In the genomic region with DNA sequence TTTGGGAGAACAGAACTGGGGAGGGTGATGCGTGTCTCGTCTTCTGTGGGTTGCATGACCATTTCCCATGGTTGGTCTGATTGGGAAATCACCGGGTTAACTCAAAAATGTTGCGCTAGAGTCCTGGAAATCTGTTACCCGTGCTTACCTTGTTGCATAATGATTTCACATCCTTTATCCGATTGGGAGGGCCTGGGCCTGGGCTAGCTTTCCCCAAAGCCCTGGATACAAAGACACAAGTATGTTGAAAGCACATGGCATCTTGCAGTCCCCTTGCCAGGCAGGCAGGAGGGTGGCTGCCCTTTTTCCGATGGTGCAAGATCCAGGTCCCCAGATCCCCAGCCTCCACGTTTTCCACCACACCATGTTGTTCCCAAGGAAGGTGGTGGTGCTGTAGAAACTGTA, we compare ENCODE assay signal across 14 cellular contexts. TPM values are rescaled to one million over a fixed set of nuclear protein-coding genes. Genes with fewer than 3 reads are reported as not detected.
DNase-seq lines count a peak whose midpoint lies in the region; ATAC-seq and TF ChIP-seq lines count a peak whose summit lies in the region.
"Had no signal": no experiment of that assay in that cellular context is flagged by ENCODE, and none has a peak within 500 bp of the region (broad histone marks: within the 10 kb centered on the region; RNA-seq: fewer than 3 reads in every experiment).

No MANE protein-coding gene starts in this region.

- peak overlapping the region; percentile 56 for H3K4me3 Mint-ChIP-seq in activated CD4-positive, alpha-beta T cell treated with anti-CD3 and anti-CD28 coated beads, Interleukin-2, amount 10 ng/mL, durations not matched to agents 24 days and 14 days
- H3K4me3 Mint-ChIP-seq in T-cell: peak overlapping the region; percentile 6 to 84 (median 79)
- H3K4me3 Mint-ChIP-seq: GM23338 had no signal

- H3K27ac ChIP-seq in right atrium auricular region: no peak overlapping the region
- H3K27ac ChIP-seq in stomach: peak overlapping the region in 4 of 5 donors; percentile 47 to 83 (median 55)
- H3K27ac ChIP-seq: SK-N-MC, vagina had no signal

- no peak for DNase-seq in activated CD4-positive, alpha-beta T cell treated with anti-CD3 and anti-CD28 coated beads, Interleukin-2, amount 10 ng/mL, durations not matched to agents 24 days and 14 days
- DNase-seq in activated CD4-positive, alpha-beta T cell treated with anti-CD3 and anti-CD28 coated beads, Interleukin-2, amount 50 U/mL, for 1 hour: no peak
- DNase-seq in T-cell: no peak
- peak; percentile 67 for DNase-seq in right atrium auricular region (ENCODE audit: low spot score)
- no peak for DNase-seq in stomach
- DNase-seq in GM19238 (ENCODE audit: insufficient read length, low spot score): no peak
- DNase-seq in mesenteric fat pad (ENCODE audit: low spot score): no peak
- no peak for DNase-seq in GDM1 (lab: John Stamatoyannopoulos, UW)
- DNase-seq: islet precursor cell, NCI-H2107 had no signal

- H3K27me3 ChIP-seq in right atrium auricular region (peaks cover 0 to 3% of the 10 kb centered on the region in 2 donors), stomach (peaks cover 16 to 58% (median 33%) of the 10 kb centered on the region in 3 donors)
- H3K27me3 ChIP-seq: vagina had no signal

- ATAC-seq in T-cell (replicated peaks in 1 of 4): no peak
- ATAC-seq: GM23338 had no signal

- peaks cover 50% of the 10 kb centered on the region for H3K4me1 Mint-ChIP-seq in activated CD4-positive, alpha-beta T cell treated with anti-CD3 and anti-CD28 coated beads, Interleukin-2, amount 10 ng/mL, durations not matched to agents 24 days and 14 days
- H3K4me1 Mint-ChIP-seq in T-cell: peaks cover 46 to 50% (median 48%) of the 10 kb centered on the region in 3 donors
- H3K4me1 Mint-ChIP-seq: GM23338 had no signal

- no peak for TF ChIP-seq EP300 in stomach (IDR thresholded peaks at IDR 0.05)

- peak overlapping the region; percentile 90 for H3K27ac Mint-ChIP-seq in activated CD4-positive, alpha-beta T cell treated with anti-CD3 and anti-CD28 coated beads, Interleukin-2, amount 10 ng/mL, durations not matched to agents 24 days and 14 days
- peak overlapping the region; percentile 79 to 81 for H3K27ac Mint-ChIP-seq in T-cell
- H3K27ac Mint-ChIP-seq: GM23338 had no signal

- no peaks in the 10 kb centered on the region for H3K9me3 ChIP-seq in right atrium auricular region
- no peaks in the 10 kb centered on the region for H3K9me3 ChIP-seq in stomach
- H3K9me3 ChIP-seq: vagina had no signal

- no peak for TF ChIP-seq POLR2A in stomach (IDR thresholded peaks at IDR 0.05)

- H3K9me3 Mint-ChIP-seq in activated CD4-positive, alpha-beta T cell treated with anti-CD3 and anti-CD28 coated beads, Interleukin-2, amount 10 ng/mL, durations not matched to agents 24 days and 14 days: peaks cover 3% of the 10 kb centered on the region
- no peaks in the 10 kb centered on the region for H3K9me3 Mint-ChIP-seq in T-cell
- H3K9me3 Mint-ChIP-seq: activated T-cell treated with anti-CD3 and anti-CD28 coated beads, Interleukin-2, amount 50 U/mL, for 4 hours; GM23338 had no signal

- CTCF ChIA-PET in T-cell (lab: Charles Lee): no interaction called here

- H3K27me3 Mint-ChIP-seq in activated CD4-positive, alpha-beta T cell treated with anti-CD3 and anti-CD28 coated beads, Interleukin-2, amount 10 ng/mL, durations not matched to agents 24 days and 14 days: peaks cover 7% of the 10 kb centered on the region
- peaks cover 0 to 15% of the 10 kb centered on the region in 2 donors for H3K27me3 Mint-ChIP-seq in T-cell

- 65 to 78% (median 72%) methylated on average over 8 of the region's 8 CpGs for WGBS in stomach, 5 donors

- H3K4me3 ChIP-seq in right atrium auricular region (peak overlapping the region in 1 of 2 donors; percentile 11), stomach (peak overlapping the region in 3 of 4 donors; percentile 5 to 32 (median 21))
- H3K4me3 ChIP-seq: GM23338, SK-N-MC, vagina had no signal

- peaks cover 31% of the 10 kb centered on the region for H3K36me3 Mint-ChIP-seq in activated CD4-positive, alpha-beta T cell treated with anti-CD3 and anti-CD28 coated beads, Interleukin-2, amount 10 ng/mL, durations not matched to agents 24 days and 14 days (ENCODE audit: low read depth)
- H3K36me3 Mint-ChIP-seq in T-cell: no peaks in the 10 kb centered on the region

- H3K36me3 ChIP-seq in right atrium auricular region (no peaks in the 10 kb centered on the region), stomach (peaks cover 0 to 6% (median 0%) of the 10 kb centered on the region in 4 donors)
- H3K36me3 ChIP-seq: vagina had no signal

- TF ChIP-seq CTCF in right atrium auricular region (IDR thresholded peaks at IDR 0.05): no peak
- no peak for TF ChIP-seq CTCF in stomach (IDR thresholded peaks at IDR 0.05)

- intact Hi-C loops in activated CD4-positive, alpha-beta T cell treated with anti-CD3 and anti-CD28 coated beads, Interleukin-2, amount 10 ng/mL, durations not matched to agents 24 days and 14 days (cut with micrococcal nuclease): no loop called here
- intact Hi-C loops in stomach (cut with DNase I; ENCODE audit: low total_unique reads): loop anchor here (10.0 kb wide), 1 partner anchor 121 kb away; no protein-coding TSS in a partner anchor

- POLR2A ChIA-PET in T-cell (lab: Charles Lee): no interaction called here

- peaks cover 0 to 7% of the 10 kb centered on the region in 2 donors for H3K4me1 ChIP-seq in right atrium auricular region
- peaks cover 0 to 42% (median 11%) of the 10 kb centered on the region in 4 donors for H3K4me1 ChIP-seq in stomach

RNA-seq across cellular contexts. Expression of a gene that starts 0.6 kb away (rescaled TPM):
- total RNA-seq in activated CD4-positive, alpha-beta T cell treated with anti-CD3 and anti-CD28 coated beads, Interleukin-2, amount 10 ng/mL, durations not matched to agents 24 days and 14 days: 9.1 and 9.8 TPM in 2 replicates
- total RNA-seq in T-cell: 1 to 10 TPM; 1.2 to 8.6 (median 3.6) TPM
- total RNA-seq in right atrium auricular region: under 1 TPM; 0.75 to 0.89 TPM
- 10 to 100 TPM in 1 of 5 donors, 1 to 10 TPM in 4; 1.3 to 10.3 (median 3.5) TPM for total RNA-seq in stomach
- polyA plus RNA-seq in stomach: 1 to 10 TPM; 1.9 to 2.7 (median 1.9) TPM
- total RNA-seq in mesenteric fat pad: 12.0 TPM

RNA-seq across cellular contexts. Expression of a gene that starts 14.8 kb away (rescaled TPM):
- 15.1 and 18.5 TPM in 2 replicates for total RNA-seq in activated CD4-positive, alpha-beta T cell treated with anti-CD3 and anti-CD28 coated beads, Interleukin-2, amount 10 ng/mL, durations not matched to agents 24 days and 14 days
- 10 to 100 TPM; 58.8 to 72.1 (median 60.8) TPM for total RNA-seq in T-cell
- 10 to 100 TPM; 21.4 to 23.2 TPM for total RNA-seq in right atrium auricular region
- total RNA-seq in stomach: 100 to 1,000 TPM in 1 of 5 donors, 10 to 100 TPM in 4; 21.1 to 118 (median 32.2) TPM
- 10 to 100 TPM; 30.2 to 43.1 (median 39.0) TPM for polyA plus RNA-seq in stomach
- total RNA-seq in mesenteric fat pad: 17.4 TPM

RNA-seq across cellular contexts. Expression of a gene that starts 54.1 kb away (rescaled TPM):
- 157 and 162 TPM in 2 replicates for total RNA-seq in activated CD4-positive, alpha-beta T cell treated with anti-CD3 and anti-CD28 coated beads, Interleukin-2, amount 10 ng/mL, durations not matched to agents 24 days and 14 days
- 100 to 1,000 TPM; 125 to 200 (median 162) TPM for total RNA-seq in T-cell
- total RNA-seq in right atrium auricular region: 10 to 100 TPM; 28.0 to 45.7 TPM
- total RNA-seq in stomach: 100 to 1,000 TPM; 123 to 283 (median 139) TPM
- 100 to 1,000 TPM in 1 of 3 donors, 10 to 100 TPM in 2; 83.0 to 120 (median 99.9) TPM for polyA plus RNA-seq in stomach
- 113 TPM for total RNA-seq in mesenteric fat pad

Comparison
In these comparisons a context has a peak if more than half of its experiments do, and no peak if none do; other contexts are left out.
1. H3K27ac ChIP-seq: peak in stomach (4 of 5); none in right atrium auricular region (0 of 2).